ENCODE assay signal across 36 cellular contexts in the genomic region with DNA sequence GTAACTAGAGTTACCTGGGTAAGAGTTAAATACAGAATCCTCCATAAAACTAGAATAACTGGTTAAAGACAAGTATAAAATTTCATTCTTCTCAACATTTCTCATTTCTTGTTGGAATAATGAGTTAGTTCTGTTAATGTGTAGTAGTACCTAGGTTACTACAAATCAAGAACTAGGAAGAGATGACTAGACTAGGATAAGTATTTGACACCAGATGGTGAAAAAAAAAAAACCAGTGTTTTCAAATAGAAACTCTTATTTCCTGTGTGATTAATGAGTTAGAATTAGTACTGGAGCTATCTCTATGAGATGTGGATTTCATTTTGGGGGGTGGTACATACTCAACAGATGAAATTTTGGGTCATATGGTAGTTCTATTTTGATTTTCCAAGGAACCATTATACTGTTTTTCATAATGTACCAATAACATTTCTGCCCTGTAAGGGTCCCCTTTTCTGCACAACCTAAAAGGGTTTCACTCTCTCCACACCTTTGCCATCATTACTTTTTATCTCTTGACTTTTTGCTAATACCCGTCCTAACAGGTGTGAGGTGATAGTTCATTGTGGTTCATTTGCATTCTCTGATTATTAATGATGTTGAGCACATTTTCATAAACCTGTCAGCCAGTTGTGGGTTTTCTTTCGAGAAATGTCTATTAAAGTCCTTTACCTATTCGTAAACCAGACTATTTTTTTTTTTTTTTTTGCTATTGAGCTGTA. TPM values are rescaled to one million over a fixed set of nuclear protein-coding genes. Genes with fewer than 3 reads are reported as not detected.
"Had no signal": no experiment of that assay in that cellular context is flagged by ENCODE, and none has a peak within 500 bp of the region (broad histone marks: within the 10 kb centered on the region; RNA-seq: fewer than 3 reads in every experiment).

No MANE protein-coding gene starts in this region.

- H3K4me1 ChIP-seq: ascending aorta, heart left ventricle, left lung, right atrium auricular region, stomach, thyroid gland, upper lobe of left lung, vagina had no signal

- H3K36me3 ChIP-seq: ascending aorta, brain microvascular endothelial cell, heart left ventricle, left lung, right atrium auricular region, stomach, thyroid gland, upper lobe of left lung, vagina had no signal

- H3K27me3 Mint-ChIP-seq: activated CD4-positive, alpha-beta memory T cell treated with anti-CD3 and anti-CD28 coated beads, Interleukin-2, amount 10 ng/mL, durations not matched to agents 7 days and 5 days; activated CD4-positive, alpha-beta T cell treated with anti-CD3 and anti-CD28 coated beads, Interleukin-2, amount 10 ng/mL, durations not matched to agents 7 days and 5 days; activated naive CD4-positive, alpha-beta T cell treated with anti-CD3 and anti-CD28 coated beads, Interleukin-2, amount 10 ng/mL, durations not matched to agents 7 days and 5 days; activated naive CD8-positive, alpha-beta T cell treated with anti-CD3 and anti-CD28 coated beads, Interleukin-2, amount 10 ng/mL, durations not matched to agents 7 days and 5 days; activated T-cell treated with anti-CD3 and anti-CD28 coated beads, Interleukin-2, amount 50 U/mL, for 24 hours; effector memory CD8-positive, alpha-beta T cell; natural killer cell treated with Interleukin-12 subunit alpha and Interleukin-12 subunit beta and Interleukin-15 and Interleukin-18, amount 100 ng/mL, for 72 hours; stimulated activated naive B cell treated with anti-CD40 and anti-IgM and Interleukin-4, amounts not matched to agents 10 μg/mL and 1 μg/mL and 100 μg/mL, for 72 hours had no signal

- H3K9me3 Mint-ChIP-seq: activated CD4-positive, alpha-beta memory T cell treated with anti-CD3 and anti-CD28 coated beads, Interleukin-2, amount 10 ng/mL, durations not matched to agents 7 days and 5 days; activated CD4-positive, alpha-beta T cell treated with anti-CD3 and anti-CD28 coated beads, Interleukin-2, amount 10 ng/mL, durations not matched to agents 7 days and 5 days; activated naive CD8-positive, alpha-beta T cell treated with anti-CD3 and anti-CD28 coated beads, Interleukin-2, amount 10 ng/mL, durations not matched to agents 7 days and 5 days; effector memory CD8-positive, alpha-beta T cell; stimulated activated naive B cell treated with anti-CD40 and anti-IgM and Interleukin-4, amounts not matched to agents 10 μg/mL and 1 μg/mL and 100 μg/mL, for 72 hours had no signal

- H3K27me3 ChIP-seq: ascending aorta, brain microvascular endothelial cell, heart left ventricle, left lung, right atrium auricular region, stomach, thyroid gland, upper lobe of left lung, vagina had no signal

- H3K4me3 ChIP-seq: ascending aorta, heart left ventricle, left lung, lung, mucosa of descending colon, right atrium auricular region, smooth muscle cell, stomach, thyroid gland, upper lobe of left lung, vagina had no signal

- H3K4me1 Mint-ChIP-seq: activated CD4-positive, alpha-beta memory T cell treated with anti-CD3 and anti-CD28 coated beads, Interleukin-2, amount 10 ng/mL, durations not matched to agents 7 days and 5 days; activated CD4-positive, alpha-beta T cell treated with anti-CD3 and anti-CD28 coated beads, Interleukin-2, amount 10 ng/mL, durations not matched to agents 7 days and 5 days; activated naive CD4-positive, alpha-beta T cell treated with anti-CD3 and anti-CD28 coated beads, Interleukin-2, amount 10 ng/mL, durations not matched to agents 7 days and 5 days; activated naive CD8-positive, alpha-beta T cell treated with anti-CD3 and anti-CD28 coated beads, Interleukin-2, amount 10 ng/mL, durations not matched to agents 7 days and 5 days; stimulated activated naive B cell treated with anti-CD40 and anti-IgM and Interleukin-4, amounts not matched to agents 10 μg/mL and 1 μg/mL and 100 μg/mL, for 72 hours had no signal

- H3K36me3 Mint-ChIP-seq: activated naive CD4-positive, alpha-beta T cell treated with anti-CD3 and anti-CD28 coated beads, Interleukin-2, amount 10 ng/mL, durations not matched to agents 7 days and 5 days; activated naive CD8-positive, alpha-beta T cell treated with anti-CD3 and anti-CD28 coated beads, Interleukin-2, amount 10 ng/mL, durations not matched to agents 7 days and 5 days; natural killer cell treated with Interleukin-12 subunit alpha and Interleukin-12 subunit beta and Interleukin-15 and Interleukin-18, amount 100 ng/mL, for 72 hours; stimulated activated naive B cell treated with anti-CD40 and anti-IgM and Interleukin-4, amounts not matched to agents 10 μg/mL and 1 μg/mL and 100 μg/mL, for 72 hours had no signal

- ATAC-seq: effector memory CD8-positive, alpha-beta T cell; heart left ventricle; left lung; mucosa of descending colon; natural killer cell treated with Interleukin-12 subunit alpha and Interleukin-12 subunit beta and Interleukin-15 and Interleukin-18, amount 100 ng/mL, for 72 hours; stimulated activated naive B cell treated with anti-CD40 and anti-IgM and Interleukin-4, amounts not matched to agents 10 μg/mL and 1 μg/mL and 100 μg/mL, for 72 hours had no signal

- DNase-seq: activated CD4-positive, alpha-beta memory T cell treated with anti-CD3 and anti-CD28 coated beads, Interleukin-2, amount 10 ng/mL, durations not matched to agents 7 days and 5 days; activated CD4-positive, alpha-beta T cell treated with anti-CD3 and anti-CD28 coated beads, Interleukin-2, amount 10 ng/mL, durations not matched to agents 7 days and 5 days; activated CD4-positive, CD25-positive, alpha-beta regulatory T cell treated with anti-CD3 and anti-CD28 coated beads, Interleukin-2, amount 50 U/mL, for 72 hours; activated CD8-positive, alpha-beta memory T cell treated with anti-CD3 and anti-CD28 coated beads, Interleukin-2, amount 50 U/mL, for 48 hours; activated gamma-delta T cell; activated naive CD4-positive, alpha-beta T cell treated with anti-CD3 and anti-CD28 coated beads, Interleukin-2, amount 10 ng/mL, durations not matched to agents 7 days and 5 days; activated naive CD8-positive, alpha-beta T cell treated with anti-CD3 and anti-CD28 coated beads, Interleukin-2, amount 10 ng/mL, durations not matched to agents 7 days and 5 days; activated T-cell treated with anti-CD3 and anti-CD28 coated beads, Interleukin-2, amount 50 U/mL, for 24 hours; brain microvascular endothelial cell; cortex of kidney; effector memory CD8-positive, alpha-beta T cell; heart left ventricle; kidney glomerular epithelial cell; left lung; mesendoderm; mucosa of descending colon; stimulated activated CD4-positive, alpha-beta T cell treated with anti-CD3 and anti-CD28 coated beads, Interleukin-1b, Interleukin-23, amount 100 ng/mL, for 48 hours; stimulated activated naive B cell treated with anti-CD40 and anti-IgM and Interleukin-4, amounts not matched to agents 10 μg/mL and 1 μg/mL and 100 μg/mL, for 72 hours; stomach; T1000; thyroid gland; upper lobe of left lung had no signal

- H3K4me3 Mint-ChIP-seq: activated CD4-positive, alpha-beta memory T cell treated with anti-CD3 and anti-CD28 coated beads, Interleukin-2, amount 10 ng/mL, durations not matched to agents 7 days and 5 days; activated CD4-positive, alpha-beta T cell treated with anti-CD3 and anti-CD28 coated beads, Interleukin-2, amount 10 ng/mL, durations not matched to agents 7 days and 5 days; activated naive CD4-positive, alpha-beta T cell treated with anti-CD3 and anti-CD28 coated beads, Interleukin-2, amount 10 ng/mL, durations not matched to agents 7 days and 5 days; activated naive CD8-positive, alpha-beta T cell treated with anti-CD3 and anti-CD28 coated beads, Interleukin-2, amount 10 ng/mL, durations not matched to agents 7 days and 5 days; activated T-cell treated with anti-CD3 and anti-CD28 coated beads, Interleukin-2, amount 50 U/mL, for 24 hours; effector memory CD8-positive, alpha-beta T cell; natural killer cell treated with Interleukin-12 subunit alpha and Interleukin-12 subunit beta and Interleukin-15 and Interleukin-18, amount 100 ng/mL, for 72 hours; stimulated activated naive B cell treated with anti-CD40 and anti-IgM and Interleukin-4, amounts not matched to agents 10 μg/mL and 1 μg/mL and 100 μg/mL, for 72 hours had no signal

- H3K27ac ChIP-seq: ascending aorta, brain microvascular endothelial cell, heart left ventricle, left lung, right atrium auricular region, stomach, thyroid gland, upper lobe of left lung, vagina had no signal

- H3K27ac Mint-ChIP-seq: activated CD4-positive, alpha-beta memory T cell treated with anti-CD3 and anti-CD28 coated beads, Interleukin-2, amount 10 ng/mL, durations not matched to agents 7 days and 5 days; activated CD4-positive, alpha-beta T cell treated with anti-CD3 and anti-CD28 coated beads, Interleukin-2, amount 10 ng/mL, durations not matched to agents 7 days and 5 days; activated naive CD4-positive, alpha-beta T cell treated with anti-CD3 and anti-CD28 coated beads, Interleukin-2, amount 10 ng/mL, durations not matched to agents 7 days and 5 days; activated naive CD8-positive, alpha-beta T cell treated with anti-CD3 and anti-CD28 coated beads, Interleukin-2, amount 10 ng/mL, durations not matched to agents 7 days and 5 days; activated T-cell treated with anti-CD3 and anti-CD28 coated beads, Interleukin-2, amount 50 U/mL, for 24 hours; effector memory CD8-positive, alpha-beta T cell; natural killer cell treated with Interleukin-12 subunit alpha and Interleukin-12 subunit beta and Interleukin-15 and Interleukin-18, amount 100 ng/mL, for 72 hours; stimulated activated naive B cell treated with anti-CD40 and anti-IgM and Interleukin-4, amounts not matched to agents 10 μg/mL and 1 μg/mL and 100 μg/mL, for 72 hours had no signal

- H3K9me3 ChIP-seq: ascending aorta, heart left ventricle, left lung, mucosa of descending colon, right atrium auricular region, stomach, thyroid gland, upper lobe of left lung, vagina had no signal

RNA-seq across cellular contexts. Expression of gene VCX, which starts 1.7 kb away (rescaled TPM):
- total RNA-seq: activated CD4-positive, alpha-beta memory T cell treated with anti-CD3 and anti-CD28 coated beads, Interleukin-2, amount 10 ng/mL, durations not matched to agents 7 days and 5 days; activated CD4-positive, alpha-beta T cell treated with anti-CD3 and anti-CD28 coated beads, Interleukin-2, amount 10 ng/mL, durations not matched to agents 7 days and 5 days; activated naive CD8-positive, alpha-beta T cell treated with anti-CD3 and anti-CD28 coated beads, Interleukin-2, amount 10 ng/mL, durations not matched to agents 7 days and 5 days; ascending aorta; cardiac septum; cerebellum; endothelial cell of umbilical vein; fibroblast of lung; fibroblast of villous mesenchyme; heart left ventricle; left lung; lung; mucosa of descending colon; myocyte; natural killer cell treated with Interleukin-12 subunit alpha and Interleukin-12 subunit beta and Interleukin-15 and Interleukin-18, amount 100 ng/mL, for 72 hours; omental fat pad; pulmonary artery endothelial cell; right atrium auricular region; smooth muscle cell; stomach; upper lobe of left lung; vagina had no signal
- polyA plus RNA-seq: endothelial cell of umbilical vein, fibroblast of lung, heart left ventricle, lung, stomach had no signal
